Comparison of ENCODE assay signal across 1 cellular context in genomic region chr1:65176571-65176970, GRCh38.
TF ChIP-seq lines count a peak whose summit lies in the region.

No MANE protein-coding gene starts in this region.

TF ChIP-seq in GM23338, 12 proteins besides CTCF, POLR2A, EP300 and RAD21 (continued from another document):
- TF ChIP-seq, protein P1, sequence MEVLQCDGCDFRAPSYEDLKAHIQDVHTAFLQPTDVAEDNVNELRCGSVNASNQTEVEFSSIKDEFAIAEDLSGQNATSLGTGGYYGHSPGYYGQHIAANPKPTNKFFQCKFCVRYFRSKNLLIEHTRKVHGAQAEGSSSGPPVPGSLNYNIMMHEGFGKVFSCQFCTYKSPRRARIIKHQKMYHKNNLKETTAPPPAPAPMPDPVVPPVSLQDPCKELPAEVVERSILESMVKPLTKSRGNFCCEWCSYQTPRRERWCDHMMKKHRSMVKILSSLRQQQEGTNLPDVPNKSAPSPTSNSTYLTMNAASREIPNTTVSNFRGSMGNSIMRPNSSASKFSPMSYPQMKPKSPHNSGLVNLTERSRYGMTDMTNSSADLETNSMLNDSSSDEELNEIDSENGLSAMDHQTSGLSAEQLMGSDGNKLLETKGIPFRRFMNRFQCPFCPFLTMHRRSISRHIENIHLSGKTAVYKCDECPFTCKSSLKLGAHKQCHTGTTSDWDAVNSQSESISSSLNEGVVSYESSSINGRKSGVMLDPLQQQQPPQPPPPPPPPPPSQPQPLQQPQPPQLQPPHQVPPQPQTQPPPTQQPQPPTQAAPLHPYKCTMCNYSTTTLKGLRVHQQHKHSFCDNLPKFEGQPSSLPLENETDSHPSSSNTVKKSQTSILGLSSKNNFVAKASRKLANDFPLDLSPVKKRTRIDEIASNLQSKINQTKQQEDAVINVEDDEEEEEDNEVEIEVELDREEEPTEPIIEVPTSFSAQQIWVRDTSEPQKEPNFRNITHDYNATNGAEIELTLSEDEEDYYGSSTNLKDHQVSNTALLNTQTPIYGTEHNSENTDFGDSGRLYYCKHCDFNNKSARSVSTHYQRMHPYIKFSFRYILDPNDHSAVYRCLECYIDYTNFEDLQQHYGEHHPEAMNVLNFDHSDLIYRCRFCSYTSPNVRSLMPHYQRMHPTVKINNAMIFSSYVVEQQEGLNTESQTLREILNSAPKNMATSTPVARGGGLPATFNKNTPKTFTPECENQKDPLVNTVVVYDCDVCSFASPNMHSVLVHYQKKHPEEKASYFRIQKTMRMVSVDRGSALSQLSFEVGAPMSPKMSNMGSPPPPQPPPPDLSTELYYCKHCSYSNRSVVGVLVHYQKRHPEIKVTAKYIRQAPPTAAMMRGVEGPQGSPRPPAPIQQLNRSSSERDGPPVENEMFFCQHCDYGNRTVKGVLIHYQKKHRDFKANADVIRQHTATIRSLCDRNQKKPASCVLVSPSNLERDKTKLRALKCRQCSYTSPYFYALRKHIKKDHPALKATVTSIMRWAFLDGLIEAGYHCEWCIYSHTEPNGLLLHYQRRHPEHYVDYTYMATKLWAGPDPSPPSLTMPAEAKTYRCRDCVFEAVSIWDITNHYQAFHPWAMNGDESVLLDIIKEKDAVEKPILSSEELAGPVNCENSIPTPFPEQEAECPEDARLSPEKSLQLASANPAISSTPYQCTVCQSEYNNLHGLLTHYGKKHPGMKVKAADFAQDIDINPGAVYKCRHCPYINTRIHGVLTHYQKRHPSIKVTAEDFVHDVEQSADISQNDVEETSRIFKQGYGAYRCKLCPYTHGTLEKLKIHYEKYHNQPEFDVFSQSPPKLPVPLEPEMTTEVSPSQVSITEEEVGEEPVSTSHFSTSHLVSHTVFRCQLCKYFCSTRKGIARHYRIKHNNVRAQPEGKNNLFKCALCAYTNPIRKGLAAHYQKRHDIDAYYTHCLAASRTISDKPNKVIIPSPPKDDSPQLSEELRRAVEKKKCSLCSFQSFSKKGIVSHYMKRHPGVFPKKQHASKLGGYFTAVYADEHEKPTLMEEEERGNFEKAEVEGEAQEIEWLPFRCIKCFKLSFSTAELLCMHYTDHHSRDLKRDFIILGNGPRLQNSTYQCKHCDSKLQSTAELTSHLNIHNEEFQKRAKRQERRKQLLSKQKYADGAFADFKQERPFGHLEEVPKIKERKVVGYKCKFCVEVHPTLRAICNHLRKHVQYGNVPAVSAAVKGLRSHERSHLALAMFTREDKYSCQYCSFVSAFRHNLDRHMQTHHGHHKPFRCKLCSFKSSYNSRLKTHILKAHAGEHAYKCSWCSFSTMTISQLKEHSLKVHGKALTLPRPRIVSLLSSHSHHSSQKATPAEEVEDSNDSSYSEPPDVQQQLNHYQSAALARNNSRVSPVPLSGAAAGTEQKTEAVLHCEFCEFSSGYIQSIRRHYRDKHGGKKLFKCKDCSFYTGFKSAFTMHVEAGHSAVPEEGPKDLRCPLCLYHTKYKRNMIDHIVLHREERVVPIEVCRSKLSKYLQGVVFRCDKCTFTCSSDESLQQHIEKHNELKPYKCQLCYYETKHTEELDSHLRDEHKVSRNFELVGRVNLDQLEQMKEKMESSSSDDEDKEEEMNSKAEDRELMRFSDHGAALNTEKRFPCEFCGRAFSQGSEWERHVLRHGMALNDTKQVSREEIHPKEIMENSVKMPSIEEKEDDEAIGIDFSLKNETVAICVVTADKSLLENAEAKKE (CRISPR knock-in tag; IDR thresholded peaks at IDR 0.05): no peak
- no peak for TF ChIP-seq EZH2 (IDR thresholded peaks at IDR 0.05; ENCODE audit: low read depth, unreplicated experiment)
- no peak for TF ChIP-seq NANOG (IDR thresholded peaks at IDR 0.05; ENCODE audit: borderline replicate concordance)
- TF ChIP-seq, protein P2, sequence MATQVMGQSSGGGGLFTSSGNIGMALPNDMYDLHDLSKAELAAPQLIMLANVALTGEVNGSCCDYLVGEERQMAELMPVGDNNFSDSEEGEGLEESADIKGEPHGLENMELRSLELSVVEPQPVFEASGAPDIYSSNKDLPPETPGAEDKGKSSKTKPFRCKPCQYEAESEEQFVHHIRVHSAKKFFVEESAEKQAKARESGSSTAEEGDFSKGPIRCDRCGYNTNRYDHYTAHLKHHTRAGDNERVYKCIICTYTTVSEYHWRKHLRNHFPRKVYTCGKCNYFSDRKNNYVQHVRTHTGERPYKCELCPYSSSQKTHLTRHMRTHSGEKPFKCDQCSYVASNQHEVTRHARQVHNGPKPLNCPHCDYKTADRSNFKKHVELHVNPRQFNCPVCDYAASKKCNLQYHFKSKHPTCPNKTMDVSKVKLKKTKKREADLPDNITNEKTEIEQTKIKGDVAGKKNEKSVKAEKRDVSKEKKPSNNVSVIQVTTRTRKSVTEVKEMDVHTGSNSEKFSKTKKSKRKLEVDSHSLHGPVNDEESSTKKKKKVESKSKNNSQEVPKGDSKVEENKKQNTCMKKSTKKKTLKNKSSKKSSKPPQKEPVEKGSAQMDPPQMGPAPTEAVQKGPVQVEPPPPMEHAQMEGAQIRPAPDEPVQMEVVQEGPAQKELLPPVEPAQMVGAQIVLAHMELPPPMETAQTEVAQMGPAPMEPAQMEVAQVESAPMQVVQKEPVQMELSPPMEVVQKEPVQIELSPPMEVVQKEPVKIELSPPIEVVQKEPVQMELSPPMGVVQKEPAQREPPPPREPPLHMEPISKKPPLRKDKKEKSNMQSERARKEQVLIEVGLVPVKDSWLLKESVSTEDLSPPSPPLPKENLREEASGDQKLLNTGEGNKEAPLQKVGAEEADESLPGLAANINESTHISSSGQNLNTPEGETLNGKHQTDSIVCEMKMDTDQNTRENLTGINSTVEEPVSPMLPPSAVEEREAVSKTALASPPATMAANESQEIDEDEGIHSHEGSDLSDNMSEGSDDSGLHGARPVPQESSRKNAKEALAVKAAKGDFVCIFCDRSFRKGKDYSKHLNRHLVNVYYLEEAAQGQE (IDR thresholded peaks at IDR 0.05; ENCODE audit: unreplicated experiment): no peak
- no peak for TF ChIP-seq ZNF114 (CRISPR knock-in tag; IDR thresholded peaks at IDR 0.05)
- no peak for TF ChIP-seq STAT1 (IDR thresholded peaks at IDR 0.05; ENCODE audit: unreplicated experiment)
- TF ChIP-seq, protein P3, sequence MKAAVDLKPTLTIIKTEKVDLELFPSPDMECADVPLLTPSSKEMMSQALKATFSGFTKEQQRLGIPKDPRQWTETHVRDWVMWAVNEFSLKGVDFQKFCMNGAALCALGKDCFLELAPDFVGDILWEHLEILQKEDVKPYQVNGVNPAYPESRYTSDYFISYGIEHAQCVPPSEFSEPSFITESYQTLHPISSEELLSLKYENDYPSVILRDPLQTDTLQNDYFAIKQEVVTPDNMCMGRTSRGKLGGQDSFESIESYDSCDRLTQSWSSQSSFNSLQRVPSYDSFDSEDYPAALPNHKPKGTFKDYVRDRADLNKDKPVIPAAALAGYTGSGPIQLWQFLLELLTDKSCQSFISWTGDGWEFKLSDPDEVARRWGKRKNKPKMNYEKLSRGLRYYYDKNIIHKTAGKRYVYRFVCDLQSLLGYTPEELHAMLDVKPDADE (IDR thresholded peaks at IDR 0.05): no peak
- TF ChIP-seq ZNF331 (CRISPR knock-in tag; IDR thresholded peaks at IDR 0.05; ENCODE audit: low read depth): no peak
